Comparison of ENCODE assay signal across 1 cellular context in genomic region chr2:219279916-219280516, GRCh38.
TF ChIP-seq lines count a peak whose summit lies in the region.

No MANE protein-coding gene starts in this region.

TF ChIP-seq in GM23338, 12 proteins besides CTCF, POLR2A, EP300 and RAD21 (continued from another document):
- TF ChIP-seq ZNF462 (CRISPR knock-in tag; IDR thresholded peaks at IDR 0.05) = no peak
- TF ChIP-seq ETS1 (IDR thresholded peaks at IDR 0.05) = no peak
- no peak for TF ChIP-seq EZH2 (IDR thresholded peaks at IDR 0.05; ENCODE audit: low read depth, unreplicated experiment)
- TF ChIP-seq ZNF114 (CRISPR knock-in tag; IDR thresholded peaks at IDR 0.05) = no peak
